In genomic region chr15:79314811-79315210, GRCh38 we compare ENCODE assay signal across 24 cellular contexts. TPM values are rescaled to one million over a fixed set of nuclear protein-coding genes. Genes with fewer than 3 reads are reported as not detected.
A peak's percentile ranks its signal among the peaks of the same experiment; 100 is the strongest.
DNase-seq lines count a peak whose midpoint lies in the region; ATAC-seq and TF ChIP-seq lines count a peak whose summit lies in the region.
"Had no signal": no experiment of that assay in that cellular context is flagged by ENCODE, and none has a peak within 500 bp of the region (broad histone marks: within the 10 kb centered on the region; RNA-seq: fewer than 3 reads in every experiment).

No MANE protein-coding gene starts in this region.

- H3K9me2 ChIP-seq in GM23248 (ENCODE audit: insufficient read depth), result no peaks in the 10 kb centered on the region

- no peak for TF ChIP-seq CTCF in RWPE1 (conservative IDR thresholded peaks at IDR 0.05; ENCODE audit: low read depth)
- no peak for TF ChIP-seq CTCF in foreskin keratinocyte (conservative IDR thresholded peaks at IDR 0.05)
- TF ChIP-seq CTCF in smooth muscle cell (IDR thresholded peaks at IDR 0.05; ENCODE audit: borderline replicate concordance, insufficient read depth, poor library complexity, severe bottlenecking), result no peak

- H3F3A ChIP-seq in smooth muscle cell (ENCODE audit: low read depth) (no peaks in the 10 kb centered on the region), GM23248 (ENCODE audit: insufficient read depth) (no peaks in the 10 kb centered on the region)

- POLR2A ChIA-PET in RWPE1 (lab: Yijun Ruan, JAX; ENCODE audit: low non-redundant PET), result no interaction called here

- no peak overlapping the region for H3K9ac ChIP-seq in smooth muscle cell (ENCODE audit: low read depth)
- no peak overlapping the region for H3K9ac ChIP-seq in GM23248

- no peak overlapping the region for H3K4me3 ChIP-seq in smooth muscle cell
- no peak overlapping the region for H3K4me3 ChIP-seq in GM23248
- H3K4me3 ChIP-seq: cardiac muscle cell, GM23338, SK-N-MC, spleen, testis had no signal

- peak; percentile 80 for ATAC-seq in foreskin keratinocyte
- no peak for ATAC-seq in HG03565 (IDR thresholded peaks at IDR 0.05; ENCODE audit: unreplicated experiment)
- ATAC-seq: activated T-cell treated with anti-CD3 and anti-CD28 coated beads, Interleukin-2, amount 50 U/mL, for 72 hours; GM23338; natural killer cell treated with Interleukin-12 subunit alpha and Interleukin-12 subunit beta and Interleukin-15 and Interleukin-18, amount 100 ng/mL, for 72 hours; stimulated activated effector memory CD8-positive, alpha-beta T cell treated with anti-CD3 and anti-CD28 coated beads, Interleukin-12 subunit alpha, Interleukin-12 subunit beta, amount 100 ng/mL, for 72 hours; T-helper 17 cell had no signal

- peaks cover 20% of the 10 kb centered on the region for H3K4me1 ChIP-seq in foreskin keratinocyte
- peaks cover 11% of the 10 kb centered on the region for H3K4me1 ChIP-seq in smooth muscle cell (ENCODE audit: low read depth)
- H3K4me1 ChIP-seq in GM23248 (ENCODE audit: insufficient read depth), result peaks cover 10% of the 10 kb centered on the region; the same call in 1 of the 2 replicates

- in situ Hi-C loops in G401 (cut with HindIII; ENCODE audit: low sequenced_read_pairs) (no loop called here), GM23248 (cut with MboI) (no loop called here)

- CTCF ChIA-PET in RWPE1 (lab: Yijun Ruan, JAX), result no interaction called here

- 74% methylated on average over 6 of the region's 6 CpGs for WGBS in smooth muscle cell (ENCODE audit: low lambda C conversion rate)
- WGBS in GM23248 (ENCODE audit: low coverage in 1 of 2, low lambda C conversion rate in 2 of 2, missing lambda C conversion rate in 2 of 2), 2 experiments, result 73 to 78% methylated on average over 6 of the region's 6 CpGs

- no peak overlapping the region for H3K4me2 ChIP-seq in smooth muscle cell
- H3K4me2 ChIP-seq in GM23248 (ENCODE audit: unreplicated experiment), result no peak overlapping the region
- H3K4me2 ChIP-seq: GM23338 had no signal

- no peak overlapping the region for H2AFZ ChIP-seq in smooth muscle cell (ENCODE audit: low read depth)
- H2AFZ ChIP-seq in GM23248, result no peak overlapping the region
- H2AFZ ChIP-seq: GM23338 had no signal

- peaks cover 70% of the 10 kb centered on the region for H4K20me1 ChIP-seq in smooth muscle cell (ENCODE audit: low read depth)
- H4K20me1 ChIP-seq in GM23248 (ENCODE audit: insufficient read depth), result no peaks in the 10 kb centered on the region; the same call in 1 of the 2 replicates

- no peaks in the 10 kb centered on the region for H3K9me3 ChIP-seq in smooth muscle cell (replicated peaks; ENCODE audit: low read depth)
- H3K9me3 ChIP-seq in GM23248 (ENCODE audit: low read depth), result no peaks in the 10 kb centered on the region
- H3K9me3 ChIP-seq: spleen, testis had no signal

- H3K79me2 ChIP-seq in smooth muscle cell (ENCODE audit: low read depth) (peaks cover 46% of the 10 kb centered on the region), GM23248 (ENCODE audit: insufficient read depth) (peaks cover 84% of the 10 kb centered on the region)

- H3K27ac ChIP-seq in RWPE1 (no peak overlapping the region), foreskin keratinocyte (no peak overlapping the region), smooth muscle cell (ENCODE audit: low read depth) (peak overlapping the region; percentile 61), GM23248 (no peak overlapping the region)
- H3K27ac ChIP-seq: cardiac muscle cell, SK-N-MC, spleen, testis had no signal

- peak; percentile 31 for DNase-seq in G401 (ENCODE audit: low spot score)
- DNase-seq in RWPE1 (ENCODE audit: low spot score), result peak; percentile 55
- DNase-seq in foreskin keratinocyte, result peak; percentile 66 to 85
- no peak for DNase-seq in smooth muscle cell (lab: John Stamatoyannopoulos, UW; ENCODE audit: unreplicated experiment)
- DNase-seq in NCI-H2171 treated with DMSO at 0.1 percent for 48 hours (lab: John Stamatoyannopoulos, UW), result no peak
- no peak for DNase-seq in GM23248
- no peak for DNase-seq in HuH-7 (ENCODE audit: low spot score)
- DNase-seq: activated CD4-positive, alpha-beta T cell treated with anti-CD3 and anti-CD28 coated beads for 48 hours; activated naive CD4-positive, alpha-beta T cell treated with anti-CD3 and anti-CD28 coated beads for 36 hours; activated T-cell treated with anti-CD3 and anti-CD28 coated beads, Interleukin-2, amount 50 U/mL, for 72 hours; NCI-H1048; NCI-H187; NCI-H526 treated with DMSO at 0.1 percent for 48 hours; spleen; stimulated activated CD4-positive, alpha-beta T cell treated with anti-CD3 and anti-CD28 coated beads, Interleukin-2, amount 100 ng/mL, for 48 hours; T-helper 17 cell; testis had no signal

- H3K36me3 ChIP-seq in smooth muscle cell (ENCODE audit: low read depth), result peaks cover 16% of the 10 kb centered on the region
- H3K36me3 ChIP-seq in GM23248 (ENCODE audit: low read depth), result peaks cover 36% of the 10 kb centered on the region

- peaks cover 7% of the 10 kb centered on the region for H3K27me3 ChIP-seq in foreskin keratinocyte
- H3K27me3 ChIP-seq in smooth muscle cell (ENCODE audit: low read depth), result peaks cover 1% of the 10 kb centered on the region
- H3K27me3 ChIP-seq in GM23248 (replicated peaks; ENCODE audit: insufficient read depth), result no peaks in the 10 kb centered on the region
- H3K27me3 ChIP-seq: testis had no signal

RNA-seq across cellular contexts. Expression of gene TMED3, which starts 3.9 kb away (rescaled TPM):
- 101 and 136 TPM in 2 replicates for total RNA-seq in G401 (2014; rRNA removed; shearing (Covaris generic))
- total RNA-seq in foreskin keratinocyte, result 97.3 and 102 TPM in 2 replicates
- polyA plus RNA-seq in foreskin keratinocyte, result 130 and 131 TPM in 2 replicates
- 222 and 229 TPM in 2 replicates for total RNA-seq in smooth muscle cell
- 228 and 251 TPM in 2 replicates for polyA plus RNA-seq in smooth muscle cell
- 209 and 239 TPM in 2 replicates for total RNA-seq in GM23248 (2014; rRNA removed; shearing (Covaris generic))
- 168 and 184 TPM in 2 replicates for polyA plus RNA-seq in GM23248 (2016; fragmentation: Nextera tagmentation; extraction: Ambion mirVana)

RNA-seq across cellular contexts. Expression of gene ANKRD34C, which starts 32.3 kb away (rescaled TPM):
- total RNA-seq in G401 (2014; rRNA removed; shearing (Covaris generic)), result not detected in 2 replicates
- total RNA-seq in foreskin keratinocyte, result not detected in 2 replicates
- polyA plus RNA-seq in foreskin keratinocyte, result not detected in 2 replicates
- 0.04 TPM in 1 of 2 replicates, not detected in the other for total RNA-seq in smooth muscle cell
- not detected in 2 replicates for polyA plus RNA-seq in smooth muscle cell
- not detected in 2 replicates for total RNA-seq in GM23248 (2014; rRNA removed; shearing (Covaris generic))
- polyA plus RNA-seq in GM23248 (2016; fragmentation: Nextera tagmentation; extraction: Ambion mirVana), result not detected in 2 replicates
- total RNA-seq: activated naive CD4-positive, alpha-beta T cell treated with anti-CD3 and anti-CD28 coated beads for 36 hours; activated T-cell treated with anti-CD3 and anti-CD28 coated beads, Interleukin-2, amount 50 U/mL, for 72 hours; cardiac muscle cell; GM23338; natural killer cell treated with Interleukin-12 subunit alpha and Interleukin-12 subunit beta and Interleukin-15 and Interleukin-18, amount 100 ng/mL, for 72 hours; osteoblast; spleen; T-helper 17 cell had no signal
- polyA plus RNA-seq: cardiac muscle cell, GM23338, spleen had no signal

Comparison
In these comparisons a context has a peak if more than half of its experiments do, and no peak if none do; other contexts are left out.
1. DNase-seq: peak in G401 (single experiment), RWPE1 (single experiment) and foreskin keratinocyte (2 of 2); none in smooth muscle cell (single experiment), NCI-H2171 treated with DMSO at 0.1 percent for 48 hours (single experiment), GM23248 (single experiment) and HuH-7 (single experiment).